In the genomic region with DNA sequence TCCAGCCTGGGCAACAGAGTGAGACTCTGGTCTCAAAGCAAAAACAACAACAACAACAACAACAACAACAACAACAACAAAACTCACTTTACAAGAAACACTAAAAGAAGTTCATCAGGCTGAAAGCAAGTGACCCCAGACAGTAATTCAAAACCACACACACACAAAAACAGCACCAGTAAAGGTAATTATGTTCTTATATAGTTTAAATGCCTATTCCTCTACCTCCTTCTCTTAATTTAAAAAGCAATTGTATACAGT, we compare ENCODE assay signal across 14 cellular contexts. TPM values are rescaled to one million over a fixed set of nuclear protein-coding genes. Genes with fewer than 3 reads are reported as not detected.
DNase-seq lines count a peak whose midpoint lies in the region; ATAC-seq and TF ChIP-seq lines count a peak whose summit lies in the region.
"Had no signal": no experiment of that assay in that cellular context is flagged by ENCODE, and none has a peak within 500 bp of the region (broad histone marks: within the 10 kb centered on the region; RNA-seq: fewer than 3 reads in every experiment).

No MANE protein-coding gene starts in this region.

- H3K79me1 ChIP-seq in H9 (ENCODE audit: insufficient read depth, low read depth, low read length, poor library complexity, severe bottlenecking) = peaks cover 11% of the 10 kb centered on the region

- H3K9me3 ChIP-seq in CD4-positive, CD25-positive, alpha-beta regulatory T cell (ENCODE audit: control insufficient read depth in 2 of 2, low read length in 2 of 2) = peaks cover 0 to 10% of the 10 kb centered on the region in 2 experiments
- H3K9me3 ChIP-seq in H9 (ENCODE audit: control insufficient read depth, low read depth, low read length) (no peaks in the 10 kb centered on the region), aorta (ENCODE audit: control insufficient read depth, low read length) (no peaks in the 10 kb centered on the region)
- H3K9me3 ChIP-seq: SK-N-SH had no signal

- intact Hi-C loops in aorta (cut with DNase I) = no loop called here

- H3K79me2 ChIP-seq in H9 (ENCODE audit: insufficient read depth, low read length) = peaks cover 34% of the 10 kb centered on the region; the same call in 1 of the 2 replicates

- H3K4me3 ChIP-seq in CD4-positive, CD25-positive, alpha-beta regulatory T cell (ENCODE audit: low read depth, low read length) = no peak overlapping the region
- no peak overlapping the region for H3K4me3 ChIP-seq in aorta (ENCODE audit: low read length in 2 of 2)

- peaks cover 7% of the 10 kb centered on the region for H3K23me2 ChIP-seq in H9 (ENCODE audit: insufficient read length, low read depth, low read length, poor library complexity, severe bottlenecking)

- H2BK5ac ChIP-seq in H9 (ENCODE audit: insufficient read length, low read length) = no peak overlapping the region

- H3K27ac ChIP-seq in CD4-positive, CD25-positive, alpha-beta regulatory T cell (ENCODE audit: insufficient read depth, low read length, poor library complexity, severe bottlenecking) = no peak overlapping the region
- H3K27ac ChIP-seq in H9 (ENCODE audit: insufficient read length, low read depth, low read length) = no peak overlapping the region
- no peak overlapping the region for H3K27ac ChIP-seq in aorta (ENCODE audit: low read depth in 1 of 2, low read length in 2 of 2)
- H3K27ac ChIP-seq: coronary artery had no signal

- no peak overlapping the region for H2BK20ac ChIP-seq in H9 (ENCODE audit: low read depth, low read length, poor library complexity, severe bottlenecking)

- no peak for DNase-seq in CD4-positive, CD25-positive, alpha-beta regulatory T cell
- no peak for DNase-seq in H9
- DNase-seq in mesothelial cell of epicardium (ENCODE audit: low spot score in 2 of 2, unreplicated experiment in 2 of 2) = no peak
- DNase-seq in HPDE6-E6E7 (ENCODE audit: extremely low spot score) = no peak
- DNase-seq in aorta = no peak
- DNase-seq in GM19240 (ENCODE audit: insufficient read length, low spot score) = no peak
- DNase-seq: KG1, NCI-H2029 treated with DMSO at 0.1 percent for 48 hours, right cardiac atrium, SK-N-SH, substantia nigra had no signal

- no peak overlapping the region for H3K18ac ChIP-seq in H9 (ENCODE audit: insufficient read length, low read depth, low read length)

- H2AFZ ChIP-seq in H9 (ENCODE audit: low read length) = no peak overlapping the region

- no peaks in the 10 kb centered on the region for H4K20me1 ChIP-seq in H9 (ENCODE audit: control insufficient read depth, insufficient read depth, insufficient read length)

- peaks cover 12% of the 10 kb centered on the region for H3K36me3 ChIP-seq in CD4-positive, CD25-positive, alpha-beta regulatory T cell (ENCODE audit: control insufficient read depth, insufficient read depth, low read length)
- H3K36me3 ChIP-seq in aorta (ENCODE audit: control insufficient read depth in 1 of 2, insufficient read depth in 2 of 2, low read length in 1 of 2) = no peaks in the 10 kb centered on the region

- no peak overlapping the region for H3K9ac ChIP-seq in H9 (ENCODE audit: extremely low read depth, insufficient read length, low read length)
- H3K9ac ChIP-seq: SK-N-SH had no signal

- H3K14ac ChIP-seq in H9 (ENCODE audit: insufficient read depth, low read length) = no peak overlapping the region

- H3K23ac ChIP-seq in H9 (ENCODE audit: insufficient read length, low read depth, low read length) = no peak overlapping the region

- no peak overlapping the region for H2BK15ac ChIP-seq in H9 (ENCODE audit: low read depth, low read length)

- no peak overlapping the region for H3T11ph ChIP-seq in H9 (ENCODE audit: low read length)

- no peak overlapping the region for H4K5ac ChIP-seq in H9 (ENCODE audit: insufficient read length, low read depth, low read length)

- TF ChIP-seq CTCF in H9 (conservative IDR thresholded peaks at IDR 0.05) (no peak), mesothelial cell of epicardium (IDR thresholded peaks at IDR 0.05; ENCODE audit: unreplicated experiment) (no peak)

- no peak overlapping the region for H2BK12ac ChIP-seq in H9 (ENCODE audit: insufficient read length, low read depth, low read length)

- H3K4ac ChIP-seq in H9 (ENCODE audit: low read depth, low read length) = no peak overlapping the region

- no peaks in the 10 kb centered on the region for H3K27me3 ChIP-seq in CD4-positive, CD25-positive, alpha-beta regulatory T cell (ENCODE audit: control insufficient read depth, insufficient read depth, low read length)
- H3K27me3 ChIP-seq in H9 (ENCODE audit: insufficient read depth, low read length) (no peaks in the 10 kb centered on the region), aorta (ENCODE audit: control insufficient read depth in 1 of 2, insufficient read depth in 2 of 2, low read length in 1 of 2) (no peaks in the 10 kb centered on the region)

- no peak for ATAC-seq in CD4-positive, CD25-positive, alpha-beta regulatory T cell (ENCODE audit: low read depth in 2 of 2)
- ATAC-seq in activated T-helper 17 cell treated with anti-CD3 and anti-CD28 coated beads, Interleukin-2, amount 50 U/mL, for 72 hours (replicated peaks) = no peak
- ATAC-seq in aorta (ENCODE audit: low FRiP score) = no peak
- ATAC-seq in HG03521 (IDR thresholded peaks at IDR 0.05; ENCODE audit: unreplicated experiment) = no peak
- ATAC-seq: right cardiac atrium had no signal

- H3K4me1 ChIP-seq in CD4-positive, CD25-positive, alpha-beta regulatory T cell (ENCODE audit: control insufficient read depth, insufficient read depth, low read length, poor library complexity, severe bottlenecking) = peaks cover 34% of the 10 kb centered on the region
- H3K4me1 ChIP-seq in H9 (ENCODE audit: insufficient read depth, low read length) (no peaks in the 10 kb centered on the region), aorta (ENCODE audit: control insufficient read depth in 1 of 2, insufficient read depth in 2 of 2, low read length in 2 of 2) (no peaks in the 10 kb centered on the region)

- H2BK120ac ChIP-seq in H9 (ENCODE audit: low read depth, low read length, poor library complexity, severe bottlenecking) = no peak overlapping the region

- H3K56ac ChIP-seq in H9 (ENCODE audit: insufficient read length, low read depth, low read length) = no peak overlapping the region

- no peak overlapping the region for H2AK5ac ChIP-seq in H9 (ENCODE audit: insufficient read length, low read length)

- no peak overlapping the region for H4K8ac ChIP-seq in H9 (replicated peaks; ENCODE audit: insufficient read length, low read depth, low read length)

- H3K4me3 Mint-ChIP-seq in CD4-positive, CD25-positive, alpha-beta regulatory T cell = peak overlapping the region; percentile 71 to 90 (median 84)
- H3K4me3 Mint-ChIP-seq in H9 (peak overlapping the region; percentile 52 to 84), mesothelial cell of epicardium (peak overlapping the region; percentile 90)
- peak overlapping the region; percentile 98 for H3K4me3 Mint-ChIP-seq in activated T-helper 17 cell treated with anti-CD3 and anti-CD28 coated beads, Interleukin-2, amount 50 U/mL, for 72 hours

- no peaks in the 10 kb centered on the region for H3K27me3 Mint-ChIP-seq in CD4-positive, CD25-positive, alpha-beta regulatory T cell
- H3K27me3 Mint-ChIP-seq in H9 (ENCODE audit: low read depth) (no peaks in the 10 kb centered on the region), mesothelial cell of epicardium (ENCODE audit: low read depth) (no peaks in the 10 kb centered on the region)
- H3K27me3 Mint-ChIP-seq in activated T-helper 17 cell treated with anti-CD3 and anti-CD28 coated beads, Interleukin-2, amount 50 U/mL, for 72 hours = no peaks in the 10 kb centered on the region

- peaks cover 14 to 63% (median 37%) of the 10 kb centered on the region in 4 donors for H3K4me1 Mint-ChIP-seq in CD4-positive, CD25-positive, alpha-beta regulatory T cell
- H3K4me1 Mint-ChIP-seq in H9 (peaks cover 12 to 21% of the 10 kb centered on the region in 2 experiments), mesothelial cell of epicardium (peaks cover 7% of the 10 kb centered on the region)
- H3K4me1 Mint-ChIP-seq in activated T-helper 17 cell treated with anti-CD3 and anti-CD28 coated beads, Interleukin-2, amount 50 U/mL, for 72 hours = peaks cover 27% of the 10 kb centered on the region

- no peak overlapping the region for H4K91ac ChIP-seq in H9 (ENCODE audit: insufficient read length, low read depth, low read length)

- peak overlapping the region in 1 of 3 donors; percentile 7 for H3K27ac Mint-ChIP-seq in CD4-positive, CD25-positive, alpha-beta regulatory T cell
- H3K27ac Mint-ChIP-seq in H9 (no peak overlapping the region), mesothelial cell of epicardium (no peak overlapping the region)
- H3K27ac Mint-ChIP-seq in activated T-helper 17 cell treated with anti-CD3 and anti-CD28 coated beads, Interleukin-2, amount 50 U/mL, for 72 hours = peak overlapping the region; percentile 64

- H3K4me2 ChIP-seq in H9 (ENCODE audit: insufficient read depth, insufficient read length, low read length) = no peak overlapping the region

- H3K9me3 Mint-ChIP-seq in CD4-positive, CD25-positive, alpha-beta regulatory T cell = peaks cover 0 to 14% (median 4%) of the 10 kb centered on the region in 7 donors
- peaks cover 14 to 15% of the 10 kb centered on the region in 2 experiments for H3K9me3 Mint-ChIP-seq in H9
- H3K9me3 Mint-ChIP-seq in activated T-helper 17 cell treated with anti-CD3 and anti-CD28 coated beads, Interleukin-2, amount 50 U/mL, for 72 hours = peaks cover 4% of the 10 kb centered on the region
- peaks cover 16% of the 10 kb centered on the region for H3K9me3 Mint-ChIP-seq in mesothelial cell of epicardium

- peaks cover 16% of the 10 kb centered on the region for H3K36me3 Mint-ChIP-seq in CD4-positive, CD25-positive, alpha-beta regulatory T cell
- peaks cover 10 to 31% (median 12%) of the 10 kb centered on the region in 3 experiments for H3K36me3 Mint-ChIP-seq in H9 (ENCODE audit: insufficient read depth in 1 of 3, low read depth in 3 of 3)
- H3K36me3 Mint-ChIP-seq in activated T-helper 17 cell treated with anti-CD3 and anti-CD28 coated beads, Interleukin-2, amount 50 U/mL, for 72 hours (ENCODE audit: low read depth) = peaks cover 47% of the 10 kb centered on the region
- peaks cover 22% of the 10 kb centered on the region for H3K36me3 Mint-ChIP-seq in mesothelial cell of epicardium

RNA-seq across cellular contexts. Expression of a gene that starts 1.7 kb away (rescaled TPM):
- 15.4 TPM for total RNA-seq in CD4-positive, CD25-positive, alpha-beta regulatory T cell
- 10 to 100 TPM; 22.0 to 33.3 (median 26.9) TPM for polyA plus RNA-seq in CD4-positive, CD25-positive, alpha-beta regulatory T cell
- total RNA-seq in H9 (2021) = 20.6 and 21.1 TPM in 2 replicates
- total RNA-seq in activated T-helper 17 cell treated with anti-CD3 and anti-CD28 coated beads, Interleukin-2, amount 50 U/mL, for 72 hours = 10 to 100 TPM; 25.1 to 33.2 TPM
- total RNA-seq in mesothelial cell of epicardium = 25.8 to 27.0 TPM (median 26.6 TPM) in 3 replicates
- total RNA-seq in aorta = 10 to 100 TPM; 16.7 to 19.8 TPM
- 10 to 100 TPM; 12.6 to 15.6 TPM for polyA plus RNA-seq in aorta

RNA-seq across cellular contexts. Expression of a gene that starts 41.1 kb away (rescaled TPM):
- total RNA-seq in CD4-positive, CD25-positive, alpha-beta regulatory T cell = 15.4 TPM
- polyA plus RNA-seq in CD4-positive, CD25-positive, alpha-beta regulatory T cell = 10 to 100 TPM; 11.2 to 14.4 (median 12.6) TPM
- total RNA-seq in H9 (2021) (9.1 and 9.7 TPM in 2 replicates), mesothelial cell of epicardium (10.7 to 11.0 TPM (median 10.9 TPM) in 3 replicates), aorta (10 to 100 TPM in 1 of 2 donors, 1 to 10 TPM in 1; 5.7 to 10.2 TPM)
- total RNA-seq in activated T-helper 17 cell treated with anti-CD3 and anti-CD28 coated beads, Interleukin-2, amount 50 U/mL, for 72 hours = 10 to 100 TPM; 13.0 to 18.5 TPM
- polyA plus RNA-seq in aorta = 1 to 10 TPM; 4.3 to 8.1 TPM

RNA-seq across cellular contexts. Expression of a gene that starts 41.4 kb away (rescaled TPM):
- total RNA-seq in CD4-positive, CD25-positive, alpha-beta regulatory T cell = 42.3 TPM
- polyA plus RNA-seq in CD4-positive, CD25-positive, alpha-beta regulatory T cell = 10 to 100 TPM; 13.5 to 18.8 (median 14.5) TPM
- total RNA-seq in H9 (2021) (34.5 and 40.8 TPM in 2 replicates), mesothelial cell of epicardium (32.2 to 37.0 TPM (median 35.2 TPM) in 3 replicates), aorta (10 to 100 TPM; 47.8 to 53.6 TPM)
- 10 to 100 TPM; 17.8 to 39.4 TPM for total RNA-seq in activated T-helper 17 cell treated with anti-CD3 and anti-CD28 coated beads, Interleukin-2, amount 50 U/mL, for 72 hours
- polyA plus RNA-seq in aorta = 1 to 10 TPM; 8.1 to 8.5 TPM
